ENCODE assay signal across 8 cellular contexts in genomic region chr20:43658068-43658722, GRCh38. TPM values are rescaled to one million over a fixed set of nuclear protein-coding genes. Genes with fewer than 3 reads are reported as not detected.
DNase-seq lines count a peak whose midpoint lies in the region; ATAC-seq and TF ChIP-seq lines count a peak whose summit lies in the region.

No MANE protein-coding gene starts in this region.

- peaks cover 14% of the 10 kb centered on the region for H3K4me1 Mint-ChIP-seq in stimulated activated effector memory CD8-positive, alpha-beta T cell treated with anti-CD3 and anti-CD28 coated beads, Interleukin-12 subunit alpha, Interleukin-12 subunit beta, amount 100 ng/mL, for 72 hours

- H3K9me3 ChIP-seq in heart left ventricle (no peaks in the 10 kb centered on the region), liver (ENCODE audit: control insufficient read depth in 4 of 4, low read length in 3 of 4) (no peaks in the 10 kb centered on the region)

- H3K4me3 Mint-ChIP-seq in stimulated activated effector memory CD8-positive, alpha-beta T cell treated with anti-CD3 and anti-CD28 coated beads, Interleukin-12 subunit alpha, Interleukin-12 subunit beta, amount 100 ng/mL, for 72 hours, result peak overlapping the region; percentile 85

- H3K9ac ChIP-seq in liver (ENCODE audit: low read depth in 1 of 2, low read length in 2 of 2), result peak overlapping the region in 1 of 2 donors; percentile 44

- peak overlapping the region in 4 of 12 donors; percentile 9 to 68 (median 42) for H3K27ac ChIP-seq in heart left ventricle
- peak overlapping the region; percentile 56 to 80 for H3K27ac ChIP-seq in liver (ENCODE audit: low read depth in 1 of 2, low read length in 2 of 2)

- 79 to 87% (median 79%) methylated on average over 11 of the region's 11 CpGs for WGBS in heart left ventricle, 4 donors
- 75% methylated on average over 11 of the region's 11 CpGs for WGBS in liver

- H3K36me3 Mint-ChIP-seq in stimulated activated effector memory CD8-positive, alpha-beta T cell treated with anti-CD3 and anti-CD28 coated beads, Interleukin-12 subunit alpha, Interleukin-12 subunit beta, amount 100 ng/mL, for 72 hours, result no peaks in the 10 kb centered on the region

- no peak for TF ChIP-seq POLR2A in heart left ventricle (IDR thresholded peaks at IDR 0.05)

- H3K9me3 Mint-ChIP-seq in stimulated activated effector memory CD8-positive, alpha-beta T cell treated with anti-CD3 and anti-CD28 coated beads, Interleukin-12 subunit alpha, Interleukin-12 subunit beta, amount 100 ng/mL, for 72 hours, result no peaks in the 10 kb centered on the region

- H3K27me3 ChIP-seq in heart left ventricle (peaks cover 0 to 4% (median 0%) of the 10 kb centered on the region in 9 donors), liver (ENCODE audit: control insufficient read depth in 4 of 4, insufficient read depth in 4 of 4, low read length in 3 of 4) (no peaks in the 10 kb centered on the region)

- H3K36me3 ChIP-seq in heart left ventricle (no peaks in the 10 kb centered on the region), liver (ENCODE audit: control insufficient read depth in 4 of 4, insufficient read depth in 3 of 4, low read depth in 1 of 4, low read length in 3 of 4) (no peaks in the 10 kb centered on the region)

- DNase-seq in heart left ventricle (no peak), left ventricle myocardium superior (no peak), M059J (ENCODE audit: low read depth) (peak; percentile 90), amniotic epithelial cell (ENCODE audit: low read depth) (peak; percentile 26), GF-D8 (lab: John Stamatoyannopoulos, UW) (no peak)
- DNase-seq in stimulated activated effector memory CD8-positive, alpha-beta T cell treated with anti-CD3 and anti-CD28 coated beads, Interleukin-12 subunit alpha, Interleukin-12 subunit beta, amount 100 ng/mL, for 72 hours (ENCODE audit: low spot score in 2 of 2), result no peak

- no peak for TF ChIP-seq CTCF in heart left ventricle (IDR thresholded peaks at IDR 0.05)
- TF ChIP-seq CTCF in liver (IDR thresholded peaks at IDR 0.05; ENCODE audit: low read depth, low read length, missing input control), result no peak

- no peak for ATAC-seq in heart left ventricle
- no peak for ATAC-seq in left ventricle myocardium superior
- ATAC-seq in stimulated activated effector memory CD8-positive, alpha-beta T cell treated with anti-CD3 and anti-CD28 coated beads, Interleukin-12 subunit alpha, Interleukin-12 subunit beta, amount 100 ng/mL, for 72 hours, result peak; percentile 77
- no peak for ATAC-seq in GM18498 (IDR thresholded peaks at IDR 0.05; ENCODE audit: unreplicated experiment)

- H3K4me1 ChIP-seq in heart left ventricle, result peaks cover 0 to 13% (median 0%) of the 10 kb centered on the region in 12 donors
- peaks cover 0 to 16% (median 8%) of the 10 kb centered on the region in 4 donors for H3K4me1 ChIP-seq in liver (ENCODE audit: control insufficient read depth in 4 of 4, insufficient read depth in 4 of 4, low read length in 3 of 4)

- intact Hi-C loops in heart left ventricle (cut with DNase I), result no loop called here
- intact Hi-C loops in left ventricle myocardium superior (cut with micrococcal nuclease), result no loop called here

- H3K4me3 ChIP-seq in heart left ventricle (peak overlapping the region in 10 of 12 donors; percentile 32 to 81 (median 64)), liver (ENCODE audit: low read depth in 1 of 3, low read length in 3 of 3) (peak overlapping the region; percentile 67 to 96 (median 68))

- no peak for TF ChIP-seq RAD21 in liver (IDR thresholded peaks at IDR 0.05)

- peak overlapping the region; percentile 93 for H3K27ac Mint-ChIP-seq in stimulated activated effector memory CD8-positive, alpha-beta T cell treated with anti-CD3 and anti-CD28 coated beads, Interleukin-12 subunit alpha, Interleukin-12 subunit beta, amount 100 ng/mL, for 72 hours

TF ChIP-seq in liver, 16 proteins besides CTCF, POLR2A, EP300 and RAD21:
- no peak for TF ChIP-seq ZBTB33 (IDR thresholded peaks at IDR 0.05)
- peak in 1 of 2 donors; percentile 3 for TF ChIP-seq RXRA (IDR thresholded peaks at IDR 0.05)

RNA-seq across cellular contexts. Expression of gene MYBL2, which starts 8.7 kb away (rescaled TPM):
- total RNA-seq in heart left ventricle (1 to 10 TPM in 1 of 9 donors, under 1 TPM in 6, not detected in 2; 0.07 to 7.9 (median 0.17) TPM), left ventricle myocardium superior (0.84 TPM), liver (10 to 100 TPM in 1 of 2 donors, not detected in 1; 30.9 TPM)
- polyA plus RNA-seq in heart left ventricle (under 1 TPM; 0.08 to 0.24 TPM), liver (1 to 10 TPM; 1.6 to 1.9 TPM)
- 51.2 and 69.4 TPM in 2 replicates for total RNA-seq in M059J (2014; rRNA removed; shearing (Covaris generic))

Comparison
In these comparisons a context has a peak if more than half of its experiments do, and no peak if none do; other contexts are left out.
1. DNase-seq: peak in M059J (single experiment) and amniotic epithelial cell (single experiment); none in heart left ventricle (0 of 5), left ventricle myocardium superior (single experiment), stimulated activated effector memory CD8-positive, alpha-beta T cell treated with anti-CD3 and anti-CD28 coated beads, Interleukin-12 subunit alpha, Interleukin-12 subunit beta, amount 100 ng/mL, for 72 hours (0 of 2) and GF-D8 (single experiment).